In the genomic region with DNA sequence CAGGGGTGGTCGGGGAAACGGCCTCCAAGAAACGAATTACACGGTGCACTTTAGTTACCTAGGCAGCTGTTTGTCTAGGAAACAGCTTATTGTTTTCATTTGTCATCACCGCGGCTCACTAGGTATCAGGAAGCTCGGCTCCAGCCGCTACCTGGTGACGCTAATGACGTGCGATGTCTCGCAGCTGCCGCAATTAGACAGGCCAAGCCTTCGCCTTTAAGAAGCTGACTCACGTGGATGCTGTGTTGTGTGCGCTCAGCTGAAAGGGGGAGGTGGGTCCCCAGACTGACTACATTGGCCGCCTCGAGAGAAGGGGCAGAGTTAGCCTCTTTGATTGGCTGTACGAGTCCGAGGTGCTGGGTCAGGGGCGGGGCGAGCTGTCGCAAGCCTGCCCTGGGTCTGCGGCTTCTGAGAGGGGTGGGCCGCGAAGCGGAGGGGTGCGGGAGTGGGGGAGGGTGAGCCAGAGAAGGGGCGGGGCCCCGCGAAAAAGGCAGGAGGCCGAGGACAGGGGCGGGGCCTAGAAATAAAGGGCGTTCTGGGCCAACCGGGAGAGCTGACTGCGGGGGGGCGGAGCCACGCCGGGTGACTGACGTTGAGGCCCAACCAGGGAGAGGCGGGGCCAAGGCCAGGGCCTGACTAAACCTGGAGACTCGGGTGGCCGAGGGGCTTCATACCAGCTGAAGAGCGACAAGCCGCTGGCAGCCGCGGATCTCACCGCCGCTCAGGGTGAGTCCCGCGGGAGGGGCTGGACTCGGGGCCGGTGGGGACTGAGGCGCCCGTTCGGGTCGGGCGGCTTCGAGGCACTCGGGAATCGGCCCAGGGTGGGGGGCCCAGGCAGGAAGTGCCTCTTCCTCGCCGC, we compare ENCODE assay signal across 1 cellular context.
TF ChIP-seq lines count a peak whose summit lies in the region.

A gene (plus strand): TSS at position 671 of the 859 bp plus-strand sequence. CDS start 9,645 bp downstream, outside the sequence.

TF ChIP-seq in K562, 482 proteins besides CTCF, POLR2A, EP300 and RAD21 (continued from another document and continues in another):
- TF ChIP-seq, protein P1, sequence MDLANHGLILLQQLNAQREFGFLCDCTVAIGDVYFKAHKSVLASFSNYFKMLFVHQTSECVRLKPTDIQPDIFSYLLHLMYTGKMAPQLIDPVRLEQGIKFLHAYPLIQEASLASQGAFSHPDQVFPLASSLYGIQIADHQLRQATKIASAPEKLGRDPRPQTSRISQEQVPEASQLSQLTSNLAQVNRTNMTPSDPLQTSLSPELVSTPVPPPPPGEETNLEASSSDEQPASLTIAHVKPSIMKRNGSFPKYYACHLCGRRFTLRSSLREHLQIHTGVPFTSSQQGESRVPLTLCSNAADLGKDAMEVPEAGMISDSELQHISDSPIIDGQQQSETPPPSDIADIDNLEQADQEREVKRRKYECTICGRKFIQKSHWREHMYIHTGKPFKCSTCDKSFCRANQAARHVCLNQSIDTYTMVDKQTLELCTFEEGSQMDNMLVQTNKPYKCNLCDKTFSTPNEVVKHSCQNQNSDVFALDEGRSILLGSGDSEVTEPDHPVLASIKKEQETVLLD (IDR thresholded peaks at IDR 0.05): no peak
- TF ChIP-seq, protein P2, sequence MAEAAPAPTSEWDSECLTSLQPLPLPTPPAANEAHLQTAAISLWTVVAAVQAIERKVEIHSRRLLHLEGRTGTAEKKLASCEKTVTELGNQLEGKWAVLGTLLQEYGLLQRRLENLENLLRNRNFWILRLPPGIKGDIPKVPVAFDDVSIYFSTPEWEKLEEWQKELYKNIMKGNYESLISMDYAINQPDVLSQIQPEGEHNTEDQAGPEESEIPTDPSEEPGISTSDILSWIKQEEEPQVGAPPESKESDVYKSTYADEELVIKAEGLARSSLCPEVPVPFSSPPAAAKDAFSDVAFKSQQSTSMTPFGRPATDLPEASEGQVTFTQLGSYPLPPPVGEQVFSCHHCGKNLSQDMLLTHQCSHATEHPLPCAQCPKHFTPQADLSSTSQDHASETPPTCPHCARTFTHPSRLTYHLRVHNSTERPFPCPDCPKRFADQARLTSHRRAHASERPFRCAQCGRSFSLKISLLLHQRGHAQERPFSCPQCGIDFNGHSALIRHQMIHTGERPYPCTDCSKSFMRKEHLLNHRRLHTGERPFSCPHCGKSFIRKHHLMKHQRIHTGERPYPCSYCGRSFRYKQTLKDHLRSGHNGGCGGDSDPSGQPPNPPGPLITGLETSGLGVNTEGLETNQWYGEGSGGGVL (CRISPR knock-in tag; IDR thresholded peaks at IDR 0.05): no peak
- TF ChIP-seq NEUROD1 (IDR thresholded peaks at IDR 0.05; ENCODE audit: borderline replicate concordance, low read depth, low read length, partially characterized antibody): peak; percentile 81
- peak; percentile 48; the same call in 1 of the 2 replicates for TF ChIP-seq NBN (IDR thresholded peaks at IDR 0.05; ENCODE audit: low read depth)
- TF ChIP-seq, protein P3, sequence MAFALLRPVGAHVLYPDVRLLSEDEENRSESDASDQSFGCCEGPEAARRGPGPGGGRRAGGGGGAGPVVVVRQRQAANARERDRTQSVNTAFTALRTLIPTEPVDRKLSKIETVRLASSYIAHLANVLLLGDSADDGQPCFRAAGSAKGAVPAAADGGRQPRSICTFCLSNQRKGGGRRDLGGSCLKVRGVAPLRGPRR (CRISPR knock-in tag; IDR thresholded peaks at IDR 0.05): no peak
- TF ChIP-seq, protein P4, sequence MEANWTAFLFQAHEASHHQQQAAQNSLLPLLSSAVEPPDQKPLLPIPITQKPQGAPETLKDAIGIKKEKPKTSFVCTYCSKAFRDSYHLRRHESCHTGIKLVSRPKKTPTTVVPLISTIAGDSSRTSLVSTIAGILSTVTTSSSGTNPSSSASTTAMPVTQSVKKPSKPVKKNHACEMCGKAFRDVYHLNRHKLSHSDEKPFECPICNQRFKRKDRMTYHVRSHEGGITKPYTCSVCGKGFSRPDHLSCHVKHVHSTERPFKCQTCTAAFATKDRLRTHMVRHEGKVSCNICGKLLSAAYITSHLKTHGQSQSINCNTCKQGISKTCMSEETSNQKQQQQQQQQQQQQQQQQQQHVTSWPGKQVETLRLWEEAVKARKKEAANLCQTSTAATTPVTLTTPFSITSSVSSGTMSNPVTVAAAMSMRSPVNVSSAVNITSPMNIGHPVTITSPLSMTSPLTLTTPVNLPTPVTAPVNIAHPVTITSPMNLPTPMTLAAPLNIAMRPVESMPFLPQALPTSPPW (CRISPR knock-in tag; IDR thresholded peaks at IDR 0.05): peak; percentile 96
- TF ChIP-seq ZNF699 (CRISPR knock-in tag; IDR thresholded peaks at IDR 0.05; ENCODE audit: insufficient replicate concordance): no peak
- TF ChIP-seq, protein P5, sequence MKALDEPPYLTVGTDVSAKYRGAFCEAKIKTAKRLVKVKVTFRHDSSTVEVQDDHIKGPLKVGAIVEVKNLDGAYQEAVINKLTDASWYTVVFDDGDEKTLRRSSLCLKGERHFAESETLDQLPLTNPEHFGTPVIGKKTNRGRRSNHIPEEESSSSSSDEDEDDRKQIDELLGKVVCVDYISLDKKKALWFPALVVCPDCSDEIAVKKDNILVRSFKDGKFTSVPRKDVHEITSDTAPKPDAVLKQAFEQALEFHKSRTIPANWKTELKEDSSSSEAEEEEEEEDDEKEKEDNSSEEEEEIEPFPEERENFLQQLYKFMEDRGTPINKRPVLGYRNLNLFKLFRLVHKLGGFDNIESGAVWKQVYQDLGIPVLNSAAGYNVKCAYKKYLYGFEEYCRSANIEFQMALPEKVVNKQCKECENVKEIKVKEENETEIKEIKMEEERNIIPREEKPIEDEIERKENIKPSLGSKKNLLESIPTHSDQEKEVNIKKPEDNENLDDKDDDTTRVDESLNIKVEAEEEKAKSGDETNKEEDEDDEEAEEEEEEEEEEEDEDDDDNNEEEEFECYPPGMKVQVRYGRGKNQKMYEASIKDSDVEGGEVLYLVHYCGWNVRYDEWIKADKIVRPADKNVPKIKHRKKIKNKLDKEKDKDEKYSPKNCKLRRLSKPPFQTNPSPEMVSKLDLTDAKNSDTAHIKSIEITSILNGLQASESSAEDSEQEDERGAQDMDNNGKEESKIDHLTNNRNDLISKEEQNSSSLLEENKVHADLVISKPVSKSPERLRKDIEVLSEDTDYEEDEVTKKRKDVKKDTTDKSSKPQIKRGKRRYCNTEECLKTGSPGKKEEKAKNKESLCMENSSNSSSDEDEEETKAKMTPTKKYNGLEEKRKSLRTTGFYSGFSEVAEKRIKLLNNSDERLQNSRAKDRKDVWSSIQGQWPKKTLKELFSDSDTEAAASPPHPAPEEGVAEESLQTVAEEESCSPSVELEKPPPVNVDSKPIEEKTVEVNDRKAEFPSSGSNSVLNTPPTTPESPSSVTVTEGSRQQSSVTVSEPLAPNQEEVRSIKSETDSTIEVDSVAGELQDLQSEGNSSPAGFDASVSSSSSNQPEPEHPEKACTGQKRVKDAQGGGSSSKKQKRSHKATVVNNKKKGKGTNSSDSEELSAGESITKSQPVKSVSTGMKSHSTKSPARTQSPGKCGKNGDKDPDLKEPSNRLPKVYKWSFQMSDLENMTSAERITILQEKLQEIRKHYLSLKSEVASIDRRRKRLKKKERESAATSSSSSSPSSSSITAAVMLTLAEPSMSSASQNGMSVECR (CRISPR knock-in tag; IDR thresholded peaks at IDR 0.05): peak; percentile 71
- TF ChIP-seq HSF4 (CRISPR knock-in tag; IDR thresholded peaks at IDR 0.05; ENCODE audit: borderline replicate concordance): no peak
- no peak for TF ChIP-seq FOXJ3 (CRISPR knock-in tag; IDR thresholded peaks at IDR 0.05)
- TF ChIP-seq, protein P6, sequence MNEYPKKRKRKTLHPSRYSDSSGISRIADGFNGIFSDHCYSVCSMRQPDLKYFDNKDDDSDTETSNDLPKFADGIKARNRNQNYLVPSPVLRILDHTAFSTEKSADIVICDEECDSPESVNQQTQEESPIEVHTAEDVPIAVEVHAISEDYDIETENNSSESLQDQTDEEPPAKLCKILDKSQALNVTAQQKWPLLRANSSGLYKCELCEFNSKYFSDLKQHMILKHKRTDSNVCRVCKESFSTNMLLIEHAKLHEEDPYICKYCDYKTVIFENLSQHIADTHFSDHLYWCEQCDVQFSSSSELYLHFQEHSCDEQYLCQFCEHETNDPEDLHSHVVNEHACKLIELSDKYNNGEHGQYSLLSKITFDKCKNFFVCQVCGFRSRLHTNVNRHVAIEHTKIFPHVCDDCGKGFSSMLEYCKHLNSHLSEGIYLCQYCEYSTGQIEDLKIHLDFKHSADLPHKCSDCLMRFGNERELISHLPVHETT (CRISPR knock-in tag; conservative IDR thresholded peaks at IDR 0.05 in 1 of 2, IDR thresholded peaks at IDR 0.05 in 1 of 2): 0 out of 4 replicates have a peak, but pooled peaks of 1 of the 2 experiments have one; percentile 2
- TF ChIP-seq SAFB2 (IDR thresholded peaks at IDR 0.05; ENCODE audit: borderline replicate concordance, low read depth, low read length, severe bottlenecking): no peak
- no peak for TF ChIP-seq SMARCB1 (IDR thresholded peaks at IDR 0.05; ENCODE audit: insufficient read length, low read depth)
- TF ChIP-seq PYGO2 (tag; IDR thresholded peaks at IDR 0.05): no peak
- TF ChIP-seq NUFIP1 (IDR thresholded peaks at IDR 0.05; ENCODE audit: partially characterized antibody): no peak
- TF ChIP-seq CEBPB (tag; IDR thresholded peaks at IDR 0.05): peak; percentile 91
- peak; percentile 70 for TF ChIP-seq MYNN (IDR thresholded peaks at IDR 0.05)
- no peak for TF ChIP-seq MYNN (CRISPR knock-in tag; IDR thresholded peaks at IDR 0.05)
- TF ChIP-seq DPF2 (IDR thresholded peaks at IDR 0.05): 0 out of 2 replicates have a peak, but pooled peaks have one; percentile 17
- TF ChIP-seq ELF1 (tag; IDR thresholded peaks at IDR 0.05): no peak
- peak; percentile 62 for TF ChIP-seq SUPT5H (IDR thresholded peaks at IDR 0.05)
- no peak for TF ChIP-seq ZNF212 (CRISPR knock-in tag; IDR thresholded peaks at IDR 0.05)
- TF ChIP-seq, protein P7, sequence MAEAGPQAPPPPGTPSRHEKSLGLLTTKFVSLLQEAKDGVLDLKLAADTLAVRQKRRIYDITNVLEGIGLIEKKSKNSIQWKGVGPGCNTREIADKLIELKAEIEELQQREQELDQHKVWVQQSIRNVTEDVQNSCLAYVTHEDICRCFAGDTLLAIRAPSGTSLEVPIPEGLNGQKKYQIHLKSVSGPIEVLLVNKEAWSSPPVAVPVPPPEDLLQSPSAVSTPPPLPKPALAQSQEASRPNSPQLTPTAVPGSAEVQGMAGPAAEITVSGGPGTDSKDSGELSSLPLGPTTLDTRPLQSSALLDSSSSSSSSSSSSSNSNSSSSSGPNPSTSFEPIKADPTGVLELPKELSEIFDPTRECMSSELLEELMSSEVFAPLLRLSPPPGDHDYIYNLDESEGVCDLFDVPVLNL (CRISPR knock-in tag; IDR thresholded peaks at IDR 0.05; ENCODE audit: low read depth): no peak
- no peak for TF ChIP-seq NCOA4 (IDR thresholded peaks at IDR 0.05; ENCODE audit: partially characterized antibody)
- no peak for TF ChIP-seq HNRNPUL1 (IDR thresholded peaks at IDR 0.05; ENCODE audit: low read length)
- no peak for TF ChIP-seq ZNF586 (CRISPR knock-in tag; conservative IDR thresholded peaks at IDR 0.05)
- no peak for TF ChIP-seq ZNF436 (CRISPR knock-in tag; IDR thresholded peaks at IDR 0.05)
- TF ChIP-seq CTBP1 (IDR thresholded peaks at IDR 0.05; ENCODE audit: borderline replicate concordance): peak; percentile 87
- TF ChIP-seq, protein P8, sequence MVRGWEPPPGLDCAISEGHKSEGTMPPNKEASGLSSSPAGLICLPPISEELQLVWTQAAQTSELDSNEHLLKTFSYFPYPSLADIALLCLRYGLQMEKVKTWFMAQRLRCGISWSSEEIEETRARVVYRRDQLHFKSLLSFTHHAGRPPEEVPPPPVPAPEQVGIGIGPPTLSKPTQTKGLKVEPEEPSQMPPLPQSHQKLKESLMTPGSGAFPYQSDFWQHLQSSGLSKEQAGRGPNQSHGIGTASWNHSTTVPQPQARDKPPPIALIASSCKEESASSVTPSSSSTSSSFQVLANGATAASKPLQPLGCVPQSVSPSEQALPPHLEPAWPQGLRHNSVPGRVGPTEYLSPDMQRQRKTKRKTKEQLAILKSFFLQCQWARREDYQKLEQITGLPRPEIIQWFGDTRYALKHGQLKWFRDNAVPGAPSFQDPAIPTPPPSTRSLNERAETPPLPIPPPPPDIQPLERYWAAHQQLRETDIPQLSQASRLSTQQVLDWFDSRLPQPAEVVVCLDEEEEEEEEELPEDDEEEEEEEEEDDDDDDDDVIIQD (CRISPR knock-in tag; IDR thresholded peaks at IDR 0.05): no peak
- TF ChIP-seq KAT7 (CRISPR knock-in tag; IDR thresholded peaks at IDR 0.05; ENCODE audit: borderline replicate concordance): peak; percentile 31; the same call in 1 of the 2 replicates
- TF ChIP-seq FOXA3 (CRISPR knock-in tag; conservative IDR thresholded peaks at IDR 0.05 in 1 of 2, IDR thresholded peaks at IDR 0.05 in 1 of 2): no peak
- TF ChIP-seq ZNF717 (CRISPR knock-in tag; IDR thresholded peaks at IDR 0.05): no peak
- no peak for TF ChIP-seq PHF20 (IDR thresholded peaks at IDR 0.05; ENCODE audit: partially characterized antibody)
- TF ChIP-seq, protein P9, sequence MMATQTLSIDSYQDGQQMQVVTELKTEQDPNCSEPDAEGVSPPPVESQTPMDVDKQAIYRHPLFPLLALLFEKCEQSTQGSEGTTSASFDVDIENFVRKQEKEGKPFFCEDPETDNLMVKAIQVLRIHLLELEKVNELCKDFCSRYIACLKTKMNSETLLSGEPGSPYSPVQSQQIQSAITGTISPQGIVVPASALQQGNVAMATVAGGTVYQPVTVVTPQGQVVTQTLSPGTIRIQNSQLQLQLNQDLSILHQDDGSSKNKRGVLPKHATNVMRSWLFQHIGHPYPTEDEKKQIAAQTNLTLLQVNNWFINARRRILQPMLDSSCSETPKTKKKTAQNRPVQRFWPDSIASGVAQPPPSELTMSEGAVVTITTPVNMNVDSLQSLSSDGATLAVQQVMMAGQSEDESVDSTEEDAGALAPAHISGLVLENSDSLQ (IDR thresholded peaks at IDR 0.05): peak; percentile 97
- TF ChIP-seq, protein P10, sequence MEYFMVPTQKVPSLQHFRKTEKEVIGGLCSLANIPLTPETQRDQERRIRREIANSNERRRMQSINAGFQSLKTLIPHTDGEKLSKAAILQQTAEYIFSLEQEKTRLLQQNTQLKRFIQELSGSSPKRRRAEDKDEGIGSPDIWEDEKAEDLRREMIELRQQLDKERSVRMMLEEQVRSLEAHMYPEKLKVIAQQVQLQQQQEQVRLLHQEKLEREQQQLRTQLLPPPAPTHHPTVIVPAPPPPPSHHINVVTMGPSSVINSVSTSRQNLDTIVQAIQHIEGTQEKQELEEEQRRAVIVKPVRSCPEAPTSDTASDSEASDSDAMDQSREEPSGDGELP (CRISPR knock-in tag; IDR thresholded peaks at IDR 0.05; ENCODE audit: borderline replicate concordance): peak; percentile 99
- TF ChIP-seq, protein P11, sequence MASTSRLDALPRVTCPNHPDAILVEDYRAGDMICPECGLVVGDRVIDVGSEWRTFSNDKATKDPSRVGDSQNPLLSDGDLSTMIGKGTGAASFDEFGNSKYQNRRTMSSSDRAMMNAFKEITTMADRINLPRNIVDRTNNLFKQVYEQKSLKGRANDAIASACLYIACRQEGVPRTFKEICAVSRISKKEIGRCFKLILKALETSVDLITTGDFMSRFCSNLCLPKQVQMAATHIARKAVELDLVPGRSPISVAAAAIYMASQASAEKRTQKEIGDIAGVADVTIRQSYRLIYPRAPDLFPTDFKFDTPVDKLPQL (IDR thresholded peaks at IDR 0.05; ENCODE audit: extremely low read depth, insufficient read length): no peak
- no peak for TF ChIP-seq CBX8 (IDR thresholded peaks at IDR 0.05; ENCODE audit: borderline replicate concordance, extremely low read depth, low read depth, low read length, poor library complexity, severe bottlenecking)
